ENCODE assay signal across 1 cellular context in genomic region chr4:3255611-3256186, GRCh38.
TF ChIP-seq lines count a peak whose summit lies in the region.

No MANE protein-coding gene starts in this region.

TF ChIP-seq in WTC11, 78 proteins besides CTCF, POLR2A, EP300 and RAD21 (continued from another document):
- TF ChIP-seq AR (CRISPR knock-in tag; IDR thresholded peaks at IDR 0.05): no peak
